In genomic region chr19:10565028-10565566, GRCh38 we compare ENCODE assay signal across 8 cellular contexts. TPM values are rescaled to one million over a fixed set of nuclear protein-coding genes. Genes with fewer than 3 reads are reported as not detected.
DNase-seq lines count a peak whose midpoint lies in the region; ATAC-seq and TF ChIP-seq lines count a peak whose summit lies in the region.

No MANE protein-coding gene starts in this region.

- H3K36me3 Mint-ChIP-seq in neural crest cell (ENCODE audit: low read depth), result peaks cover 4% of the 10 kb centered on the region

- peaks cover 33 to 55% (median 34%) of the 10 kb centered on the region in 3 donors for H3K4me1 ChIP-seq in esophagus squamous epithelium

- no peaks in the 10 kb centered on the region for H3K9me3 ChIP-seq in esophagus squamous epithelium

- H3K36me3 ChIP-seq in esophagus squamous epithelium, result peaks cover 3 to 37% (median 17%) of the 10 kb centered on the region in 3 donors

- peaks cover 4% of the 10 kb centered on the region for H3K27me3 Mint-ChIP-seq in neural crest cell (ENCODE audit: low read depth)

- DNase-seq in NCI-H82 (lab: John Stamatoyannopoulos, UW), result peak; percentile 83
- DNase-seq in NCI-H82 treated with DMSO at 0.1 percent for 48 hours (lab: John Stamatoyannopoulos, UW; ENCODE audit: unreplicated experiment), result no peak
- DNase-seq in NCI-H69 (lab: John Stamatoyannopoulos, UW), result peak; percentile 78
- peak; percentile 67 for DNase-seq in activated T-cell treated with anti-CD3 and anti-CD28 coated beads, Interleukin-2, amount 50 U/mL, for 1 hour
- no peak for DNase-seq in esophagus squamous epithelium (lab: John Stamatoyannopoulos, UW)
- no peak for DNase-seq in neural crest cell (ENCODE audit: low read depth, low spot score)

- TF ChIP-seq CTCF in esophagus squamous epithelium (IDR thresholded peaks at IDR 0.05), result peak in 1 of 6 experiments; percentile 11
- no peak for TF ChIP-seq CTCF in neural crest cell (conservative IDR thresholded peaks at IDR 0.05)

- H3K4me3 ChIP-seq in esophagus squamous epithelium, result peak overlapping the region; percentile 88 to 97 (median 92)

- ATAC-seq in GM21423 (IDR thresholded peaks at IDR 0.05; ENCODE audit: unreplicated experiment) (no peak), GM21825 (IDR thresholded peaks at IDR 0.05; ENCODE audit: unreplicated experiment) (no peak)

- WGBS in esophagus squamous epithelium, 2 donors, result 3 to 10% methylated on average over 9 to 10 of the region's 10 CpGs

- peak overlapping the region; percentile 96 for H3K4me3 Mint-ChIP-seq in neural crest cell

- no peaks in the 10 kb centered on the region for H3K27me3 ChIP-seq in esophagus squamous epithelium

- H3K27ac Mint-ChIP-seq in neural crest cell (ENCODE audit: unreplicated experiment), result peak overlapping the region; percentile 90

- no peaks in the 10 kb centered on the region for H3K9me3 Mint-ChIP-seq in neural crest cell

- peak overlapping the region; percentile 88 to 97 (median 93) for H3K27ac ChIP-seq in esophagus squamous epithelium

- intact Hi-C loops in esophagus squamous epithelium (cut with DNase I), result loop anchor here (5.0 kb wide), 1 partner anchor 63 kb away; the partner anchor contains the start of gene KEAP1

- no peak for TF ChIP-seq POLR2A in esophagus squamous epithelium (IDR thresholded peaks at IDR 0.05)

- H3K4me1 Mint-ChIP-seq in neural crest cell, result peaks cover 43% of the 10 kb centered on the region

RNA-seq across cellular contexts. Expression of gene KRI1, which starts 0.7 kb away (rescaled TPM):
- total RNA-seq in esophagus squamous epithelium, result 10 to 100 TPM; 18.2 to 30.3 (median 23.9) TPM
- 41.2 and 42.5 TPM in 2 replicates for total RNA-seq in neural crest cell

RNA-seq across cellular contexts. Expression of gene CDKN2D, which starts 3.7 kb away (rescaled TPM):
- total RNA-seq in esophagus squamous epithelium (10 to 100 TPM in 1 of 4 donors, 1 to 10 TPM in 3; 5.1 to 14.4 (median 6.2) TPM), neural crest cell (8.7 and 9.5 TPM in 2 replicates)

RNA-seq across cellular contexts. Expression of gene ATG4D, which starts 21.4 kb away (rescaled TPM):
- total RNA-seq in esophagus squamous epithelium (10 to 100 TPM; 46.5 to 59.3 (median 51.4) TPM), neural crest cell (53.3 and 56.7 TPM in 2 replicates)

RNA-seq across cellular contexts. Expression of gene AP1M2, which starts 22.0 kb away (rescaled TPM):
- total RNA-seq in esophagus squamous epithelium (10 to 100 TPM; 24.8 to 67.0 (median 57.1) TPM), neural crest cell (not detected in 2 replicates)

RNA-seq across cellular contexts. Expression of gene S1PR5, which starts 47.9 kb away (rescaled TPM):
- 10 to 100 TPM in 3 of 4 donors, 1 to 10 TPM in 1; 8.9 to 27.2 (median 16.3) TPM for total RNA-seq in esophagus squamous epithelium
- total RNA-seq in neural crest cell, result 0.79 and 1.1 TPM in 2 replicates

Comparison
In these comparisons a context has a peak if more than half of its experiments do, and no peak if none do; other contexts are left out.
1. DNase-seq: peak in NCI-H82 (single experiment), NCI-H69 (single experiment) and activated T-cell treated with anti-CD3 and anti-CD28 coated beads, Interleukin-2, amount 50 U/mL, for 1 hour (single experiment); none in NCI-H82 treated with DMSO at 0.1 percent for 48 hours (single experiment), esophagus squamous epithelium (single experiment) and neural crest cell (single experiment).